Comparison of ENCODE assay signal across 10 cellular contexts in genomic region chr16:88628512-88628974, GRCh38. TPM values are rescaled to one million over a fixed set of nuclear protein-coding genes. Genes with fewer than 3 reads are reported as not detected.
DNase-seq lines count a peak whose midpoint lies in the region; ATAC-seq and TF ChIP-seq lines count a peak whose summit lies in the region.
"Had no signal": no experiment of that assay in that cellular context is flagged by ENCODE, and none has a peak within 500 bp of the region (broad histone marks: within the 10 kb centered on the region; RNA-seq: fewer than 3 reads in every experiment).

No MANE protein-coding gene starts in this region.

- TF ChIP-seq EP300 in gastroesophageal sphincter (IDR thresholded peaks at IDR 0.05): no peak

- POLR2A ChIA-PET in activated CD8-positive, alpha-beta T cell treated with anti-CD3 and anti-CD28 coated beads for 36 hours (lab: Charles Lee): no interaction called here
- POLR2A ChIA-PET in activated CD8-positive, alpha-beta T cell treated with anti-CD3 and anti-CD28 coated beads, Interleukin-2, amount 10 ng/mL, durations not matched to agents 7 days and 5 days (lab: Charles Lee): no interaction called here
- POLR2A ChIA-PET in PC-3 (lab: Charles Lee; ENCODE audit: unreplicated experiment): interaction anchor here (0.6 kb wide), 1 partner anchor 58 kb away, joined by 4 read pairs; the partner anchor contains the start of gene ZC3H18

- H3K36me3 ChIP-seq in PC-3 (ENCODE audit: low read depth, low read length) (no peaks in the 10 kb centered on the region), gastroesophageal sphincter (peaks cover 0 to 100% of the 10 kb centered on the region in 2 donors)
- H3K36me3 ChIP-seq: ovary had no signal

- CTCF ChIA-PET in activated CD8-positive, alpha-beta T cell treated with anti-CD3 and anti-CD28 coated beads for 36 hours (lab: Charles Lee): interaction anchor here (0.7 to 1.4 kb wide), 4 partner anchors 8 to 77 kb away, joined by 3 to 4 read pairs (median 4); no protein-coding TSS in a partner anchor
- CTCF ChIA-PET in activated CD8-positive, alpha-beta T cell treated with anti-CD3 and anti-CD28 coated beads, Interleukin-2, amount 10 ng/mL, durations not matched to agents 7 days and 5 days (lab: Charles Lee): interaction anchor here (1.5 kb wide), 1 partner anchor 70 kb away, joined by 3 read pairs; no protein-coding TSS in a partner anchor
- CTCF ChIA-PET in PC-3 (lab: Charles Lee): no interaction called here

- H3K36me3 Mint-ChIP-seq in activated CD8-positive, alpha-beta T cell treated with anti-CD3 and anti-CD28 coated beads for 36 hours (ENCODE audit: low read depth): peaks cover 23% of the 10 kb centered on the region
- peaks cover 42% of the 10 kb centered on the region for H3K36me3 Mint-ChIP-seq in activated CD8-positive, alpha-beta T cell treated with anti-CD3 and anti-CD28 coated beads, Interleukin-2, amount 10 ng/mL, durations not matched to agents 7 days and 5 days (ENCODE audit: low read depth)

- intact Hi-C loops in activated CD8-positive, alpha-beta T cell treated with anti-CD3 and anti-CD28 coated beads for 36 hours (cut with micrococcal nuclease): no loop called here
- intact Hi-C loops in PC-3 (cut with micrococcal nuclease): no loop called here

- peak; percentile 37 for TF ChIP-seq CTCF in activated CD8-positive, alpha-beta T cell treated with anti-CD3 and anti-CD28 coated beads for 36 hours (IDR thresholded peaks at IDR 0.05)
- TF ChIP-seq CTCF in PC-3 (conservative IDR thresholded peaks at IDR 0.05; ENCODE audit: low read depth, low read length): peak; percentile 51; the same call in 1 of the 2 replicates
- peak in 1 of 4 experiments; percentile 4 for TF ChIP-seq CTCF in gastroesophageal sphincter (IDR thresholded peaks at IDR 0.05)

- WGBS in gastroesophageal sphincter (ENCODE audit: low coverage in 1 of 2), 2 donors: 40% methylated on average over 2 of the region's 12 CpGs; no CpG with 5 or more reads in 1 of the 2 donors

- H3K4me2 ChIP-seq in PC-3 (ENCODE audit: low read length): no peak overlapping the region

- H3K79me2 ChIP-seq in PC-3 (ENCODE audit: low read length): no peaks in the 10 kb centered on the region

- H3F3A ChIP-seq in PC-3 (ENCODE audit: low read length, unreplicated experiment): no peaks in the 10 kb centered on the region

- no peak overlapping the region for H3K27ac ChIP-seq in PC-3 (ENCODE audit: low read length)
- no peak overlapping the region for H3K27ac ChIP-seq in gastroesophageal sphincter
- H3K27ac ChIP-seq: ovary had no signal

- H3K4me1 Mint-ChIP-seq in activated CD8-positive, alpha-beta T cell treated with anti-CD3 and anti-CD28 coated beads for 36 hours (ENCODE audit: low read depth): peaks cover 12% of the 10 kb centered on the region
- peaks cover 8% of the 10 kb centered on the region for H3K4me1 Mint-ChIP-seq in activated CD8-positive, alpha-beta T cell treated with anti-CD3 and anti-CD28 coated beads, Interleukin-2, amount 10 ng/mL, durations not matched to agents 7 days and 5 days (ENCODE audit: low read depth)

- peak; percentile 25 for ATAC-seq in activated CD8-positive, alpha-beta T cell treated with anti-CD3 and anti-CD28 coated beads for 36 hours
- ATAC-seq in activated CD8-positive, alpha-beta T cell treated with anti-CD3 and anti-CD28 coated beads, Interleukin-2, amount 10 ng/mL, durations not matched to agents 7 days and 5 days: no peak
- peak; percentile 57; the same call in 1 of the 2 replicates for ATAC-seq in PC-3
- ATAC-seq in gastroesophageal sphincter: peak; percentile 28
- ATAC-seq in HG02938 (IDR thresholded peaks at IDR 0.05; ENCODE audit: unreplicated experiment): no peak

- no peak overlapping the region for H3K4me3 ChIP-seq in PC-3 (ENCODE audit: low read length)
- H3K4me3 ChIP-seq in gastroesophageal sphincter: no peak overlapping the region
- H3K4me3 ChIP-seq: ovary had no signal

- H3K9me2 ChIP-seq in PC-3 (replicated peaks; ENCODE audit: low read length): no peaks in the 10 kb centered on the region

- DNase-seq in activated CD8-positive, alpha-beta T cell treated with anti-CD3 and anti-CD28 coated beads for 36 hours: no peak
- no peak for DNase-seq in activated CD8-positive, alpha-beta T cell treated with anti-CD3 and anti-CD28 coated beads, Interleukin-2, amount 10 ng/mL, durations not matched to agents 7 days and 5 days
- DNase-seq in PC-3: peak; percentile 9
- peak; percentile 43 for DNase-seq in stimulated activated CD8-positive, alpha-beta memory T cell treated with anti-CD3 and anti-CD28 coated beads, Interleukin-4, amount 100 ng/mL, for 48 hours
- DNase-seq in DMS114 treated with DMSO at 0.1 percent for 48 hours (lab: John Stamatoyannopoulos, UW; ENCODE audit: unreplicated experiment): no peak
- no peak for DNase-seq in hypothalamus (lab: John Stamatoyannopoulos, UW)
- DNase-seq: ovary had no signal

- no peak overlapping the region for H2AFZ ChIP-seq in PC-3 (ENCODE audit: low read length)

- no peak overlapping the region for H3K4me3 Mint-ChIP-seq in activated CD8-positive, alpha-beta T cell treated with anti-CD3 and anti-CD28 coated beads for 36 hours
- no peak overlapping the region for H3K4me3 Mint-ChIP-seq in activated CD8-positive, alpha-beta T cell treated with anti-CD3 and anti-CD28 coated beads, Interleukin-2, amount 10 ng/mL, durations not matched to agents 7 days and 5 days

- H3K4me1 ChIP-seq in PC-3 (ENCODE audit: insufficient read depth, low read length): no peaks in the 10 kb centered on the region
- H3K4me1 ChIP-seq in gastroesophageal sphincter: peaks cover 0 to under 1% (median 0%) of the 10 kb centered on the region in 3 donors

- H3K9me3 ChIP-seq in PC-3 (ENCODE audit: low read length) (no peaks in the 10 kb centered on the region), gastroesophageal sphincter (no peaks in the 10 kb centered on the region)
- H3K9me3 ChIP-seq: ovary had no signal

- no peaks in the 10 kb centered on the region for H3K27me3 Mint-ChIP-seq in activated CD8-positive, alpha-beta T cell treated with anti-CD3 and anti-CD28 coated beads for 36 hours
- H3K27me3 Mint-ChIP-seq in activated CD8-positive, alpha-beta T cell treated with anti-CD3 and anti-CD28 coated beads, Interleukin-2, amount 10 ng/mL, durations not matched to agents 7 days and 5 days (ENCODE audit: low read depth): no peaks in the 10 kb centered on the region

- no peaks in the 10 kb centered on the region for H3K9me3 Mint-ChIP-seq in activated CD8-positive, alpha-beta T cell treated with anti-CD3 and anti-CD28 coated beads for 36 hours
- H3K9me3 Mint-ChIP-seq in activated CD8-positive, alpha-beta T cell treated with anti-CD3 and anti-CD28 coated beads, Interleukin-2, amount 10 ng/mL, durations not matched to agents 7 days and 5 days (ENCODE audit: insufficient read depth): no peaks in the 10 kb centered on the region

- no peak overlapping the region for H3K9ac ChIP-seq in PC-3 (ENCODE audit: low read length)

- H3K27me3 ChIP-seq in PC-3 (ENCODE audit: low read length): no peaks in the 10 kb centered on the region
- peaks cover under 1% of the 10 kb centered on the region for H3K27me3 ChIP-seq in gastroesophageal sphincter
- H3K27me3 ChIP-seq: ovary had no signal

- no peak overlapping the region for H3K27ac Mint-ChIP-seq in activated CD8-positive, alpha-beta T cell treated with anti-CD3 and anti-CD28 coated beads for 36 hours
- H3K27ac Mint-ChIP-seq in activated CD8-positive, alpha-beta T cell treated with anti-CD3 and anti-CD28 coated beads, Interleukin-2, amount 10 ng/mL, durations not matched to agents 7 days and 5 days: no peak overlapping the region

- BruUV-seq in PC-3 (replicated peaks; lab: Mats Ljungman, UMichigan): no TSS peak

- no peak for TF ChIP-seq POLR2A in gastroesophageal sphincter (IDR thresholded peaks at IDR 0.05)

- no peaks in the 10 kb centered on the region for H4K20me1 ChIP-seq in PC-3 (ENCODE audit: low read length)

RNA-seq across cellular contexts. Expression of gene IL17C, which starts 9.8 kb away (rescaled TPM):
- total RNA-seq in activated CD8-positive, alpha-beta T cell treated with anti-CD3 and anti-CD28 coated beads for 36 hours: under 1 TPM in 1 of 2 experiments, not detected in 1; 0.31 TPM
- total RNA-seq in activated CD8-positive, alpha-beta T cell treated with anti-CD3 and anti-CD28 coated beads, Interleukin-2, amount 10 ng/mL, durations not matched to agents 7 days and 5 days: under 1 TPM in 1 of 2 experiments, not detected in 1; 0.37 TPM
- not detected in 2 replicates for total RNA-seq in PC-3 (2014; rRNA removed)
- not detected for total RNA-seq in gastroesophageal sphincter
- total RNA-seq: Daoy, ovary had no signal

RNA-seq across cellular contexts. Expression of gene CYBA, which starts 22.3 kb away (rescaled TPM):
- 100 to 1,000 TPM; 230 to 236 TPM for total RNA-seq in activated CD8-positive, alpha-beta T cell treated with anti-CD3 and anti-CD28 coated beads for 36 hours
- total RNA-seq in activated CD8-positive, alpha-beta T cell treated with anti-CD3 and anti-CD28 coated beads, Interleukin-2, amount 10 ng/mL, durations not matched to agents 7 days and 5 days: 100 to 1,000 TPM; 568 to 599 TPM
- total RNA-seq in PC-3 (2014; rRNA removed): not detected in 2 replicates
- 100 to 1,000 TPM in 1 of 4 donors, 10 to 100 TPM in 3; 19.9 to 135 (median 79.1) TPM for total RNA-seq in gastroesophageal sphincter

RNA-seq across cellular contexts. Expression of gene MVD, which starts 34.3 kb away (rescaled TPM):
- total RNA-seq in activated CD8-positive, alpha-beta T cell treated with anti-CD3 and anti-CD28 coated beads for 36 hours: 10 to 100 TPM; 83.1 to 89.9 TPM
- 10 to 100 TPM; 86.0 to 96.1 TPM for total RNA-seq in activated CD8-positive, alpha-beta T cell treated with anti-CD3 and anti-CD28 coated beads, Interleukin-2, amount 10 ng/mL, durations not matched to agents 7 days and 5 days
- total RNA-seq in PC-3 (2014; rRNA removed) (38.3 and 48.9 TPM in 2 replicates), gastroesophageal sphincter (10 to 100 TPM; 21.3 to 30.3 (median 26.6) TPM)

RNA-seq across cellular contexts. Expression of gene SNAI3, which starts 57.8 kb away (rescaled TPM):
- total RNA-seq in activated CD8-positive, alpha-beta T cell treated with anti-CD3 and anti-CD28 coated beads for 36 hours: 1 to 10 TPM; 5.2 to 5.3 TPM
- total RNA-seq in activated CD8-positive, alpha-beta T cell treated with anti-CD3 and anti-CD28 coated beads, Interleukin-2, amount 10 ng/mL, durations not matched to agents 7 days and 5 days: 10 to 100 TPM; 13.4 to 14.3 TPM
- total RNA-seq in PC-3 (2014; rRNA removed): 0.22 and 0.46 TPM in 2 replicates
- total RNA-seq in gastroesophageal sphincter: 1 to 10 TPM in 2 of 4 donors, under 1 TPM in 1, not detected in 1; 0.39 to 1.7 (median 1.1) TPM
- total RNA-seq: Daoy had no signal

RNA-seq across cellular contexts. Expression of gene ZC3H18, which starts 58.3 kb away (rescaled TPM):
- 10 to 100 TPM; 67.7 to 73.5 TPM for total RNA-seq in activated CD8-positive, alpha-beta T cell treated with anti-CD3 and anti-CD28 coated beads for 36 hours
- 10 to 100 TPM; 80.9 to 90.0 TPM for total RNA-seq in activated CD8-positive, alpha-beta T cell treated with anti-CD3 and anti-CD28 coated beads, Interleukin-2, amount 10 ng/mL, durations not matched to agents 7 days and 5 days
- total RNA-seq in PC-3 (2014; rRNA removed) (11.8 and 24.5 TPM in 2 replicates), gastroesophageal sphincter (10 to 100 TPM; 15.8 to 40.6 (median 23.3) TPM)

Comparison
In these comparisons a context has a peak if more than half of its experiments do, and no peak if none do; other contexts are left out.
1. ATAC-seq: peak in activated CD8-positive, alpha-beta T cell treated with anti-CD3 and anti-CD28 coated beads for 36 hours (single experiment), PC-3 (single experiment) and gastroesophageal sphincter (single experiment); none in activated CD8-positive, alpha-beta T cell treated with anti-CD3 and anti-CD28 coated beads, Interleukin-2, amount 10 ng/mL, durations not matched to agents 7 days and 5 days (single experiment) and HG02938 (single experiment).
2. DNase-seq: peak in PC-3 (single experiment) and stimulated activated CD8-positive, alpha-beta memory T cell treated with anti-CD3 and anti-CD28 coated beads, Interleukin-4, amount 100 ng/mL, for 48 hours (single experiment); none in activated CD8-positive, alpha-beta T cell treated with anti-CD3 and anti-CD28 coated beads for 36 hours (single experiment), activated CD8-positive, alpha-beta T cell treated with anti-CD3 and anti-CD28 coated beads, Interleukin-2, amount 10 ng/mL, durations not matched to agents 7 days and 5 days (single experiment), DMS114 treated with DMSO at 0.1 percent for 48 hours (single experiment) and hypothalamus (0 of 51).
3. RNA of gene CYBA, which starts 22.3 kb away (total RNA-seq): 568 to 599 TPM in activated CD8-positive, alpha-beta T cell treated with anti-CD3 and anti-CD28 coated beads, Interleukin-2, amount 10 ng/mL, durations not matched to agents 7 days and 5 days, 230 to 236 TPM in activated CD8-positive, alpha-beta T cell treated with anti-CD3 and anti-CD28 coated beads for 36 hours and 19.9 to 135 TPM in gastroesophageal sphincter; not detected in PC-3; every median in the first group is over 10 times any median in the second.